ENCODE assay signal across 21 cellular contexts in genomic region chr1:58802640-58803476, GRCh38. TPM values are rescaled to one million over a fixed set of nuclear protein-coding genes. Genes with fewer than 3 reads are reported as not detected.
DNase-seq lines count a peak whose midpoint lies in the region; FAIRE-seq and TF ChIP-seq lines count a peak whose summit lies in the region.
"Had no signal": no experiment of that assay in that cellular context is flagged by ENCODE, and none has a peak within 500 bp of the region (broad histone marks: within the 10 kb centered on the region; RNA-seq: fewer than 3 reads in every experiment).

No MANE protein-coding gene starts in this region.

- no peak for FAIRE-seq in small intestine (lab: Jason Lieb, UNC)
- FAIRE-seq: A204.1, G401.6 had no signal

- H3K4me1 ChIP-seq in colonic mucosa (peaks cover 4% of the 10 kb centered on the region), small intestine (ENCODE audit: control insufficient read depth in 2 of 2, insufficient read depth in 1 of 2, low read depth in 1 of 2, low read length in 1 of 2) (peaks cover 2 to 7% of the 10 kb centered on the region in 2 donors)
- H3K4me1 ChIP-seq: BLaER1 had no signal

- no peaks in the 10 kb centered on the region for H3K9me3 ChIP-seq in colonic mucosa
- H3K9me3 ChIP-seq in small intestine (ENCODE audit: control insufficient read depth, low read depth): no peaks in the 10 kb centered on the region
- H3K9me3 ChIP-seq: BLaER1, MG63 had no signal

- DNase-seq in DMS53 (lab: John Stamatoyannopoulos, UW) (peak; percentile 41), DMS53 treated with DMSO at 0.1 percent for 48 hours (lab: John Stamatoyannopoulos, UW; ENCODE audit: unreplicated experiment) (no peak), NCI-H2227 (lab: John Stamatoyannopoulos, UW; ENCODE audit: unreplicated experiment) (peak; percentile 61), colonic mucosa (no peak), small intestine (peak; percentile 40), SW 1271 (lab: John Stamatoyannopoulos, UW) (no peak), NCI-H526 (lab: John Stamatoyannopoulos, UW) (no peak), MV-4-11 (lab: John Stamatoyannopoulos, UW) (no peak)
- DNase-seq: activated CD4-positive, alpha-beta T cell treated with anti-CD3 and anti-CD28 coated beads, Interleukin-2, amount 10 ng/mL, durations not matched to agents 24 days and 14 days; activated naive CD8-positive, alpha-beta T cell treated with anti-CD3 and anti-CD28 coated beads, Interleukin-2, amount 10 ng/mL, durations not matched to agents 7 days and 5 days; Calu3; left ventricle myocardium superior; MG63; NCI-H1930; NCI-H524 treated with DMSO at 0.1 percent for 48 hours; PC-9; SIG-M5; T-helper 1 cell had no signal

- H3K4me3 ChIP-seq in colonic mucosa: no peak overlapping the region
- no peak overlapping the region for H3K4me3 ChIP-seq in small intestine (ENCODE audit: low read depth in 1 of 2, low read length in 2 of 2)
- H3K4me3 ChIP-seq: BLaER1, MG63, PC-9 had no signal

- H3K27me3 ChIP-seq in colonic mucosa (no peaks in the 10 kb centered on the region), small intestine (ENCODE audit: control insufficient read depth in 2 of 2, insufficient read depth in 2 of 2, low read length in 2 of 2) (no peaks in the 10 kb centered on the region)
- H3K27me3 ChIP-seq: BLaER1, MG63 had no signal

- H3K27ac ChIP-seq in colonic mucosa: peak overlapping the region; percentile 35
- no peak overlapping the region for H3K27ac ChIP-seq in small intestine (ENCODE audit: low read depth in 1 of 2, low read length in 1 of 2)
- H3K27ac ChIP-seq: BLaER1, PC-9 had no signal

- 13 to 51% (median 29%) methylated on average over 5 of the region's 5 CpGs for WGBS in small intestine, 3 donors

- H3K36me3 ChIP-seq in colonic mucosa (no peaks in the 10 kb centered on the region), small intestine (ENCODE audit: control insufficient read depth in 2 of 2, insufficient read depth in 2 of 2, low read length in 2 of 2) (no peaks in the 10 kb centered on the region)
- H3K36me3 ChIP-seq: BLaER1, MG63 had no signal

- no peak overlapping the region for H3K9ac ChIP-seq in colonic mucosa (ENCODE audit: low read depth in 2 of 2, low read length in 2 of 2)
- H3K9ac ChIP-seq: BLaER1 had no signal

- no peak for TF ChIP-seq CTCF in colonic mucosa (IDR thresholded peaks at IDR 0.05)

- intact Hi-C loops in colonic mucosa (cut with DNase I): no loop called here

RNA-seq across cellular contexts. Expression of gene JUN, which starts 19.0 kb away (rescaled TPM):
- 100 to 1,000 TPM in 1 of 2 donors, 10 to 100 TPM in 1; 94.1 to 137 TPM for total RNA-seq in colonic mucosa
- polyA plus RNA-seq in small intestine: 10 to 100 TPM; 47.4 to 82.2 (median 50.3) TPM

Comparison
In these comparisons a context has a peak if more than half of its experiments do, and no peak if none do; other contexts are left out.
1. DNase-seq: peak in DMS53 (single experiment), NCI-H2227 (single experiment) and small intestine (single experiment); none in DMS53 treated with DMSO at 0.1 percent for 48 hours (single experiment), colonic mucosa (single experiment), SW 1271 (0 of 2), NCI-H526 (0 of 2) and MV-4-11 (single experiment).